Comparison of ENCODE assay signal across 31 cellular contexts in the genomic region with DNA sequence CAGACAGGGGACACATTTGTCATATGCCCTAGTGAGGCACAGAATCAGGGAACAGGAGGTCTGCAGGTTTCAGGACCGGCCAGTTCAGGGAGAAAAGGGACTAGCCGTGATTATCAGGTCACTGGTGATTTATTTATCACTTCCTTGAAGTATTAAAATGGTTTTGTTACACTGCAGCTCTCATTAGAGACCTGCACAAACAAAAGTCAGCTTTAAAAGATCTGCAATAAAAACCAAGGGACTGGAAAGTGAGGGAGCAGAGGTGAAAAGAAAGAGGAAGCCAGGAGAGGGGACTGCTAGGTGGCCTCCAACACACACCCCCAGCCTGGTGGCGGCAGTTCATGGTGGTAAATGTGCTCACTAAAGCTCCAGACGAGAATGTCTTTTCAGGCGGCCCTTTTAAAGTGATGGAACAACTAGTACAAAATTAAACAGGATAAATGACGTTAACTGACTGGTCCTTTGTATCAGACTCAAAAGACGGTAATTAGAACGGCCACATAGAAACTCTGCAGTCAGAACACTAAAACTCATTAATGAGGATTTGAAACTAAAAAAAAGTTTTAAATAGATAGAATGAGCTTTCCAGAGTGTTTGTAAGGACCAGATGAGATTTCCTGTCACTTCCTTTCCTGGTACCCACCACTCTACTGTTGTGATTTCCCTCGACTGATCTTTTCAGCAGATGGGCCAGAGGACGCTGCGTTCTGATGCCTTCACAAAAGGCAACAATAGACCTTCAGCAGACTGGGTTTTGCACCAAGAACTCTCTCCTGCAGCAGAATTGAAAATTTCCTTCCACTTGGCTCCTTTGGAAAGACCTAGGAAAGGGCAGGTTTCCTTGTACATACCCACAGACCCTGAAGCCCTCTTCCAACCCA.
DNase-seq lines count a peak whose midpoint lies in the region; ATAC-seq, FAIRE-seq and TF ChIP-seq lines count a peak whose summit lies in the region.
"Had no signal": no experiment of that assay in that cellular context is flagged by ENCODE, and none has a peak within 500 bp of the region (broad histone marks: within the 10 kb centered on the region; RNA-seq: fewer than 3 reads in every experiment).

No MANE protein-coding gene starts in this region.

- no peak for TF ChIP-seq CTCF in Calu3 (IDR thresholded peaks at IDR 0.05; ENCODE audit: unreplicated experiment)
- no peak for TF ChIP-seq CTCF in K562 (IDR thresholded peaks at IDR 0.05 in 2 of 3, conservative IDR thresholded peaks at IDR 0.05 in 1 of 3; ENCODE audit: insufficient read depth in 2 of 3, low read depth in 1 of 3, low read length in 3 of 3)

- no peak overlapping the region for H3K18ac ChIP-seq in trophoblast cell (ENCODE audit: low read length)

- H3K9ac ChIP-seq in K562 (ENCODE audit: insufficient read depth in 1 of 2, low read depth in 2 of 2, low read length in 2 of 2), result no peak overlapping the region
- H3K9ac ChIP-seq in trophoblast cell (ENCODE audit: low read length), result no peak overlapping the region
- H3K9ac ChIP-seq: GM23248, SK-N-SH had no signal

- H3K4me3 ChIP-seq in K562, result no peak overlapping the region
- no peak overlapping the region for H3K4me3 ChIP-seq in trophoblast cell (ENCODE audit: low read depth, low read length)
- H3K4me3 ChIP-seq: GM23248, heart right ventricle, MG63, spleen, thyroid gland had no signal

- H3K9me3 ChIP-seq in K562 (replicated peaks; ENCODE audit: control insufficient read depth, insufficient read depth, low read depth, low read length) (no peaks in the 10 kb centered on the region), trophoblast cell (ENCODE audit: insufficient read depth, low read depth, low read length) (no peaks in the 10 kb centered on the region)
- H3K9me3 ChIP-seq: heart right ventricle, MG63, SK-N-SH, spleen, thyroid gland had no signal

- TF ChIP-seq RAD21 in K562 (CRISPR knock-in tag; conservative IDR thresholded peaks at IDR 0.05 in 1 of 2, IDR thresholded peaks at IDR 0.05 in 1 of 2), result no peak

- H3K9me3 Mint-ChIP-seq in Calu3 (ENCODE audit: low read depth, unreplicated experiment), result peaks cover 2% of the 10 kb centered on the region
- H3K9me3 Mint-ChIP-seq: CD8-positive, alpha-beta T cell; HFFc6 had no signal

- ATAC-seq in K562, result no peak
- ATAC-seq: activated naive CD4-positive, alpha-beta T cell treated with anti-CD3 and anti-CD28 coated beads, Interleukin-2, amount 50 U/mL, for 72 hours; CD8-positive, alpha-beta T cell; stimulated activated memory B cell treated with anti-CD40 and anti-IgM and Interleukin-4, amounts not matched to agents 10 μg/mL and 1 μg/mL and 100 μg/mL, for 72 hours had no signal

- H3K27ac Mint-ChIP-seq in Calu3 (ENCODE audit: unreplicated experiment), result peak overlapping the region; percentile 24
- H3K27ac Mint-ChIP-seq: activated naive CD4-positive, alpha-beta T cell treated with anti-CD3 and anti-CD28 coated beads, Interleukin-2, amount 50 U/mL, for 72 hours; CD8-positive, alpha-beta T cell; HFFc6; IgD-negative memory B cell; naive B cell; stimulated activated memory B cell treated with anti-CD40 and anti-IgM and Interleukin-4, amounts not matched to agents 10 μg/mL and 1 μg/mL and 100 μg/mL, for 72 hours had no signal

- H2BK5ac ChIP-seq in trophoblast cell (ENCODE audit: low read depth, low read length, poor library complexity), result no peak overlapping the region

- no peak overlapping the region for H2AK5ac ChIP-seq in trophoblast cell (ENCODE audit: low read length)

- no peak for FAIRE-seq in K562 (lab: Jason Lieb, UNC)
- FAIRE-seq: astrocyte, G401.6, GM19239 had no signal

- H3K79me2 ChIP-seq in K562 (ENCODE audit: control insufficient read depth, insufficient read depth, low read length), result no peaks in the 10 kb centered on the region
- H3K79me2 ChIP-seq in trophoblast cell (ENCODE audit: control insufficient read depth, insufficient read depth, low read length, poor library complexity), result no peaks in the 10 kb centered on the region

- H3K4me1 ChIP-seq in K562 (replicated peaks in 1 of 2; ENCODE audit: control insufficient read depth in 2 of 2, insufficient read depth in 2 of 2, low read length in 2 of 2) (no peaks in the 10 kb centered on the region), trophoblast cell (ENCODE audit: control insufficient read depth in 1 of 2, insufficient read depth in 2 of 2, low read length in 2 of 2) (no peaks in the 10 kb centered on the region)
- H3K4me1 ChIP-seq: thyroid gland had no signal

- H4K20me1 ChIP-seq in K562 (replicated peaks; ENCODE audit: control insufficient read depth, insufficient read depth, low read length), result no peaks in the 10 kb centered on the region

- no peak overlapping the region for H2BK120ac ChIP-seq in trophoblast cell (ENCODE audit: insufficient read depth, low read length, poor library complexity)

- peaks cover 9% of the 10 kb centered on the region for H3K4me1 Mint-ChIP-seq in Calu3 (ENCODE audit: low read depth, unreplicated experiment)

- H3K36me3 ChIP-seq in K562 (ENCODE audit: control insufficient read depth, insufficient read depth, low read length), result no peaks in the 10 kb centered on the region
- no peaks in the 10 kb centered on the region for H3K36me3 ChIP-seq in trophoblast cell (ENCODE audit: control insufficient read depth in 1 of 2, insufficient read depth in 2 of 2, low read length in 2 of 2)
- H3K36me3 ChIP-seq: heart right ventricle, MG63, thyroid gland had no signal

- no peak overlapping the region for H4K8ac ChIP-seq in trophoblast cell (ENCODE audit: low read depth, low read length)

- DNase-seq in Calu3, result no peak
- peak; percentile 39 for DNase-seq in MV-4-11 (lab: John Stamatoyannopoulos, UW)
- DNase-seq in K562 (ENCODE audit: extremely low read depth in 1 of 4, low spot score in 3 of 4), result no peak
- no peak for DNase-seq in trophoblast cell
- DNase-seq in activated naive CD4-positive, alpha-beta T cell treated with anti-CD3 and anti-CD28 coated beads, Interleukin-2, amount 50 U/mL, for 16 hours, result no peak
- DNase-seq in activated T-cell treated with anti-CD3 and anti-CD28 coated beads for 4 hours, result no peak
- DNase-seq in AML-193 (lab: John Stamatoyannopoulos, UW), result no peak
- DNase-seq: activated CD4-positive, alpha-beta T cell treated with anti-CD3 and anti-CD28 coated beads for 48 hours; CD8-positive, alpha-beta T cell; cerebellar nuclear complex; DMS53; GM23248; heart right ventricle; HFFc6; MG63; naive B cell; NCI-H2171 treated with DMSO at 0.1 percent for 48 hours; NCI-H524; NK-92 treated with Interleukin-12 subunit alpha and Interleukin-12 subunit beta, amount 100 ng/mL, for 24 hours; SK-N-SH; spleen; stimulated activated CD4-positive, alpha-beta T cell treated with anti-CD3 and anti-CD28 coated beads, Interleukin-4, amount 100 ng/mL, for 1 hour; T-helper 2 cell; thyroid gland had no signal

- no peak overlapping the region for H4K91ac ChIP-seq in trophoblast cell (ENCODE audit: low read depth, low read length)

- H3K27me3 ChIP-seq in K562 (ENCODE audit: control insufficient read depth in 2 of 2, insufficient read depth in 2 of 2, low read length in 2 of 2), result no peaks in the 10 kb centered on the region; a peak in 2 of 5 replicates
- H3K27me3 ChIP-seq in trophoblast cell (ENCODE audit: insufficient read depth, low read length), result no peaks in the 10 kb centered on the region
- H3K27me3 ChIP-seq: heart right ventricle, MG63, spleen, thyroid gland had no signal

- in situ Hi-C loops in K562 (cut with MboI), result no loop called here

- BruUV-seq in Calu3 (replicated peaks; lab: Mats Ljungman, UMichigan), result no TSS peak
- no TSS peak for BruUV-seq in K562 (replicated peaks; lab: Mats Ljungman, UMichigan)

- CTCF ChIA-PET in Calu3 (lab: Charles Lee), result no interaction called here
- CTCF ChIA-PET in K562 (lab: Yijun Ruan, JAX; ENCODE audit: low intra/inter-chr PET ratio), result no interaction called here

- no peak overlapping the region for H3K14ac ChIP-seq in trophoblast cell (ENCODE audit: low read length)

- H2AFZ ChIP-seq in K562 (ENCODE audit: low read depth, low read length), result no peak overlapping the region
- no peak overlapping the region for H2AFZ ChIP-seq in trophoblast cell (ENCODE audit: insufficient read depth, low read length, poor library complexity)
- H2AFZ ChIP-seq: GM23248 had no signal

- TF ChIP-seq EP300 in K562 (IDR thresholded peaks at IDR 0.05; ENCODE audit: low read length), result no peak

- no peak overlapping the region for H3K4me3 Mint-ChIP-seq in Calu3 (ENCODE audit: low read depth, unreplicated experiment)
- H3K4me3 Mint-ChIP-seq: CD8-positive, alpha-beta T cell; HFFc6; IgD-negative memory B cell; naive B cell; stimulated activated memory B cell treated with anti-CD40 and anti-IgM and Interleukin-4, amounts not matched to agents 10 μg/mL and 1 μg/mL and 100 μg/mL, for 72 hours had no signal

- no peak overlapping the region for H3K23ac ChIP-seq in trophoblast cell (ENCODE audit: low read length)

- H3K4me2 ChIP-seq in K562 (ENCODE audit: insufficient read depth, low read length) (no peak overlapping the region), trophoblast cell (ENCODE audit: low read length) (no peak overlapping the region)
- H3K4me2 ChIP-seq: SK-N-SH had no signal

- no peaks in the 10 kb centered on the region for H3K9me1 ChIP-seq in K562 (ENCODE audit: control insufficient read depth, insufficient read depth, low read length)

- no peak overlapping the region for H3K4ac ChIP-seq in trophoblast cell (ENCODE audit: low read depth, low read length)

- TF ChIP-seq POLR2A in K562 (conservative IDR thresholded peaks at IDR 0.05), result no peak

- 1% methylated on average over 11 of the region's 11 CpGs for WGBS in K562 (ENCODE audit: insufficient coverage, low coverage, missing lambda C conversion rate)
- WGBS in trophoblast cell (ENCODE audit: extremely low coverage, insufficient coverage, insufficient read length), result no CpG with 5 or more reads among the region's 11 CpGs

- H3K27ac ChIP-seq in K562 (ENCODE audit: extremely low read depth, low read depth, low read length), result no peak overlapping the region
- H3K27ac ChIP-seq in trophoblast cell (ENCODE audit: low read depth, low read length), result no peak overlapping the region
- H3K27ac ChIP-seq: epithelial cell of prostate, GM23248, spleen, thyroid gland had no signal

- peak overlapping the region; percentile 9 for H2BK12ac ChIP-seq in trophoblast cell (ENCODE audit: low read length)

- no peaks in the 10 kb centered on the region for H3K36me3 Mint-ChIP-seq in Calu3 (ENCODE audit: insufficient read depth, unreplicated experiment)

- intact Hi-C loops in Calu3 (cut with micrococcal nuclease; ENCODE audit: unreplicated experiment) (no loop called here), K562 (cut with micrococcal nuclease) (no loop called here)

- POLR2A ChIA-PET in K562 (lab: Yijun Ruan, JAX), result no interaction called here

- H3K79me1 ChIP-seq in trophoblast cell (ENCODE audit: low read length), result peaks cover 3% of the 10 kb centered on the region

- H4K12ac ChIP-seq in trophoblast cell (ENCODE audit: low read depth, low read length), result no peak overlapping the region

- no peaks in the 10 kb centered on the region for H3K27me3 Mint-ChIP-seq in Calu3 (ENCODE audit: unreplicated experiment)
- H3K27me3 Mint-ChIP-seq: IgD-negative memory B cell; naive B cell; stimulated activated memory B cell treated with anti-CD40 and anti-IgM and Interleukin-4, amounts not matched to agents 10 μg/mL and 1 μg/mL and 100 μg/mL, for 72 hours had no signal
